Comparison of ENCODE assay signal across 18 cellular contexts in genomic region chr6:45587229-45588060, GRCh38.
A peak's percentile ranks its signal among the peaks of the same experiment; 100 is the strongest.
DNase-seq lines count a peak whose midpoint lies in the region; ATAC-seq, FAIRE-seq and TF ChIP-seq lines count a peak whose summit lies in the region.
"Had no signal": no experiment of that assay in that cellular context is flagged by ENCODE, and none has a peak within 500 bp of the region (broad histone marks: within the 10 kb centered on the region; RNA-seq: fewer than 3 reads in every experiment).

No MANE protein-coding gene starts in this region.

- no peaks in the 10 kb centered on the region for H3K79me2 ChIP-seq in keratinocyte (ENCODE audit: control insufficient read depth, insufficient read depth, low read length)

- H3K4me3 Mint-ChIP-seq in CD4-positive, alpha-beta T cell = peak overlapping the region; percentile 82
- H3K4me3 Mint-ChIP-seq in CD8-positive, alpha-beta memory T cell = peak overlapping the region; percentile 38 to 91 (median 78)
- H3K4me3 Mint-ChIP-seq in activated B cell treated with CpG ODN at 0.5 μM for 24 hours = peak overlapping the region; percentile 24

- H3K27ac ChIP-seq in CD4-positive, alpha-beta T cell (ENCODE audit: low read depth, low read length) = no peak overlapping the region
- no peak overlapping the region for H3K27ac ChIP-seq in CD8-positive, alpha-beta memory T cell (ENCODE audit: low read depth, low read length)
- H3K27ac ChIP-seq in keratinocyte (ENCODE audit: control insufficient read depth, insufficient read depth, low read length) = peak overlapping the region; percentile 65
- H3K27ac ChIP-seq: BLaER1, prostate gland, SK-N-MC, WERI-Rb-1 had no signal

- no peaks in the 10 kb centered on the region for H4K20me1 ChIP-seq in keratinocyte (ENCODE audit: control insufficient read depth, extremely low read depth, insufficient read depth, low read length)
- H4K20me1 ChIP-seq: BLaER1 had no signal

- no peak for FAIRE-seq in keratinocyte (lab: Jason Lieb, UNC)
- FAIRE-seq: frontal cortex had no signal

- H3K4me3 ChIP-seq in CD8-positive, alpha-beta memory T cell (ENCODE audit: low read length) = no peak overlapping the region
- H3K4me3 ChIP-seq in keratinocyte (ENCODE audit: control insufficient read depth in 2 of 3, extremely low read depth in 1 of 3, insufficient read depth in 2 of 3, low read depth in 1 of 3, low read length in 3 of 3) = no peak overlapping the region
- H3K4me3 ChIP-seq: BLaER1, MG63, prostate gland, SK-N-MC had no signal

- no peaks in the 10 kb centered on the region for H3K36me3 Mint-ChIP-seq in CD4-positive, alpha-beta T cell (ENCODE audit: low read depth)
- H3K36me3 Mint-ChIP-seq in CD8-positive, alpha-beta memory T cell = peaks cover 0 to 6% (median 0%) of the 10 kb centered on the region in 3 donors
- H3K36me3 Mint-ChIP-seq in activated B cell treated with CpG ODN at 0.5 μM for 24 hours (ENCODE audit: low read depth) = no peaks in the 10 kb centered on the region

- POLR2A ChIA-PET in CD4-positive, alpha-beta T cell (lab: Charles Lee) = interaction anchor here (0.6 to 2.8 kb wide), 13 partner anchors 8 to 1161 kb away, joined by 3 to 13 read pairs (median 4); partner anchors contain the start of gene SUPT3H
- POLR2A ChIA-PET in CD8-positive, alpha-beta memory T cell (lab: Charles Lee) = interaction anchor here (0.7 kb wide), 1 partner anchor 28 kb away, joined by 3 read pairs; no protein-coding TSS in a partner anchor
- POLR2A ChIA-PET in activated B cell treated with CpG ODN at 0.5 μM for 24 hours (lab: Charles Lee) = no interaction called here

- no peaks in the 10 kb centered on the region for H3K9me3 ChIP-seq in CD4-positive, alpha-beta T cell (ENCODE audit: control insufficient read depth, low read length)
- H3K9me3 ChIP-seq in CD8-positive, alpha-beta memory T cell (ENCODE audit: low read length) = no peaks in the 10 kb centered on the region
- no peaks in the 10 kb centered on the region for H3K9me3 ChIP-seq in keratinocyte (ENCODE audit: control insufficient read depth, low read depth, low read length)
- H3K9me3 ChIP-seq: BLaER1, MG63, prostate gland had no signal

- no peaks in the 10 kb centered on the region for H3K27me3 ChIP-seq in CD4-positive, alpha-beta T cell (ENCODE audit: control insufficient read depth, insufficient read depth, low read length)
- H3K27me3 ChIP-seq in CD8-positive, alpha-beta memory T cell (ENCODE audit: insufficient read depth, low read length, poor library complexity, severe bottlenecking) = no peaks in the 10 kb centered on the region
- H3K27me3 ChIP-seq in keratinocyte (ENCODE audit: control insufficient read depth, extremely low read depth, insufficient read depth, low read length) = no peaks in the 10 kb centered on the region
- H3K27me3 ChIP-seq: BLaER1, MG63 had no signal

- ATAC-seq in CD4-positive, alpha-beta T cell (ENCODE audit: poor library complexity) = no peak
- no peak for ATAC-seq in activated B cell treated with CpG ODN at 0.5 μM for 24 hours (ENCODE audit: low read depth)
- ATAC-seq: left ventricle myocardium superior had no signal

- peak overlapping the region; percentile 43 for H3K4me2 ChIP-seq in keratinocyte (ENCODE audit: control insufficient read depth, extremely low read depth, insufficient read depth, low read depth, low read length)

- H3K27me3 Mint-ChIP-seq in CD4-positive, alpha-beta T cell = no peaks in the 10 kb centered on the region
- H3K27me3 Mint-ChIP-seq in CD8-positive, alpha-beta memory T cell = no peaks in the 10 kb centered on the region
- no peaks in the 10 kb centered on the region for H3K27me3 Mint-ChIP-seq in activated B cell treated with CpG ODN at 0.5 μM for 24 hours

- H3K9me1 ChIP-seq in keratinocyte (ENCODE audit: control insufficient read depth, extremely low read depth, insufficient read depth, low read length) = no peaks in the 10 kb centered on the region

- no peaks in the 10 kb centered on the region for H3K36me3 ChIP-seq in CD8-positive, alpha-beta memory T cell (ENCODE audit: insufficient read depth, low read length)
- H3K36me3 ChIP-seq in keratinocyte (ENCODE audit: control insufficient read depth in 2 of 2, extremely low read depth in 1 of 2, insufficient read depth in 2 of 2, low read length in 2 of 2) = no peaks in the 10 kb centered on the region
- H3K36me3 ChIP-seq: BLaER1, MG63, prostate gland, WERI-Rb-1 had no signal

- TF ChIP-seq CTCF in CD4-positive, alpha-beta T cell (IDR thresholded peaks at IDR 0.05) = no peak
- TF ChIP-seq CTCF in activated B cell treated with CpG ODN at 0.5 μM for 24 hours (IDR thresholded peaks at IDR 0.05) = no peak
- no peak for TF ChIP-seq CTCF in keratinocyte (optimal IDR thresholded peaks at IDR 0.05 in 1 of 3, IDR thresholded peaks at IDR 0.05 in 1 of 3, conservative IDR thresholded peaks at IDR 0.05 in 1 of 3; ENCODE audit: extremely low read depth in 1 of 3, insufficient read depth in 2 of 3, low read length in 3 of 3)

- no peak for DNase-seq in CD4-positive, alpha-beta T cell
- DNase-seq in CD8-positive, alpha-beta memory T cell = no peak
- no peak for DNase-seq in activated B cell treated with CpG ODN at 0.5 μM for 24 hours
- peak; percentile 65 for DNase-seq in keratinocyte (ENCODE audit: low read depth, low spot score)
- DNase-seq in middle frontal gyrus (ENCODE audit: extremely low spot score, low spot score) = no peak
- DNase-seq in activated CD4-positive, alpha-beta T cell treated with anti-CD3 and anti-CD28 coated beads, Interleukin-2, amount 50 U/mL, for 48 hours = no peak
- DNase-seq in midbrain (lab: John Stamatoyannopoulos, UW) = no peak
- DNase-seq in NOMO-1 treated with DMSO at 0.1 percent for 48 hours (lab: John Stamatoyannopoulos, UW; ENCODE audit: unreplicated experiment) = no peak
- DNase-seq: amygdala, H7, left ventricle myocardium superior, MG63, NCI-H2081 treated with DMSO at 0.1 percent for 48 hours, WERI-Rb-1 had no signal

- peak overlapping the region; percentile 7 for H3K9ac ChIP-seq in keratinocyte (ENCODE audit: control insufficient read depth, extremely low read depth, insufficient read depth, low read length)
- H3K9ac ChIP-seq: BLaER1 had no signal

- peak overlapping the region; percentile 9 for H2AFZ ChIP-seq in keratinocyte (ENCODE audit: control insufficient read depth, low read length)

- intact Hi-C loops in CD4-positive, alpha-beta T cell (cut with DNase I, micrococcal nuclease) = loop anchor here (5.0 kb wide), 2 partner anchors 165 to 930 kb away; no protein-coding TSS in a partner anchor
- intact Hi-C loops in activated B cell treated with CpG ODN at 0.5 μM for 24 hours (cut with micrococcal nuclease) = no loop called here

- H3K27ac Mint-ChIP-seq in CD4-positive, alpha-beta T cell = peak overlapping the region; percentile 79
- H3K27ac Mint-ChIP-seq in CD8-positive, alpha-beta memory T cell = peak overlapping the region in 6 of 8 donors; percentile 42 to 97 (median 88)
- H3K27ac Mint-ChIP-seq in activated B cell treated with CpG ODN at 0.5 μM for 24 hours = no peak overlapping the region

- peaks cover 70% of the 10 kb centered on the region for H3K4me1 Mint-ChIP-seq in CD4-positive, alpha-beta T cell (ENCODE audit: low read depth)
- peaks cover 68 to 91% (median 73%) of the 10 kb centered on the region in 3 donors for H3K4me1 Mint-ChIP-seq in CD8-positive, alpha-beta memory T cell
- H3K4me1 Mint-ChIP-seq in activated B cell treated with CpG ODN at 0.5 μM for 24 hours = peaks cover 25% of the 10 kb centered on the region

- CTCF ChIA-PET in CD4-positive, alpha-beta T cell (lab: Charles Lee) = interaction anchor here (1.1 kb wide), 1 partner anchor 8 kb away, joined by 6 read pairs; no protein-coding TSS in a partner anchor
- CTCF ChIA-PET in CD8-positive, alpha-beta memory T cell (lab: Charles Lee) = interaction anchor here (1.2 to 1.3 kb wide), 2 partner anchors 9 to 14 kb away, joined by 3 to 5 read pairs; no protein-coding TSS in a partner anchor
- CTCF ChIA-PET in activated B cell treated with CpG ODN at 0.5 μM for 24 hours (lab: Charles Lee) = no interaction called here

- no peaks in the 10 kb centered on the region for H3K9me3 Mint-ChIP-seq in CD4-positive, alpha-beta T cell
- H3K9me3 Mint-ChIP-seq in CD8-positive, alpha-beta memory T cell = no peaks in the 10 kb centered on the region
- H3K9me3 Mint-ChIP-seq in activated B cell treated with CpG ODN at 0.5 μM for 24 hours = peaks cover 7% of the 10 kb centered on the region

- H3K4me1 ChIP-seq in CD8-positive, alpha-beta memory T cell (ENCODE audit: insufficient read depth, low read length) = peaks cover 65% of the 10 kb centered on the region
- peaks cover 54% of the 10 kb centered on the region for H3K4me1 ChIP-seq in keratinocyte (ENCODE audit: control insufficient read depth, extremely low read depth, insufficient read depth, low read length)
- H3K4me1 ChIP-seq: BLaER1 had no signal

- dilution Hi-C loops in keratinocyte (cut with MboI; ENCODE audit: extremely low pct_ligation_motif_present, low sequenced_read_pairs) = no loop called here

Comparison
In these comparisons a context has a peak if more than half of its experiments do, and no peak if none do; other contexts are left out.
1. H3K4me3 Mint-ChIP-seq: peak in every context shown above with its lines; median percentile 82 in CD4-positive, alpha-beta T cell; 78 in CD8-positive, alpha-beta memory T cell; 24 in activated B cell treated with CpG ODN at 0.5 μM for 24 hours.